In genomic region chr2:237299897-237300296, GRCh38 we compare ENCODE assay signal across 12 cellular contexts.
DNase-seq lines count a peak whose midpoint lies in the region; ATAC-seq and TF ChIP-seq lines count a peak whose summit lies in the region.
"Had no signal": no experiment of that assay in that cellular context is flagged by ENCODE, and none has a peak within 500 bp of the region (broad histone marks: within the 10 kb centered on the region; RNA-seq: fewer than 3 reads in every experiment).

No MANE protein-coding gene starts in this region.

- H3K4me3 ChIP-seq in sigmoid colon, result no peak overlapping the region
- H3K4me3 ChIP-seq: tibial artery had no signal

- 79% methylated on average over 3 of the region's 3 CpGs for WGBS in sigmoid colon, 2 donors

- H3K4me1 Mint-ChIP-seq in activated T-cell treated with anti-CD3 and anti-CD28 coated beads, Interleukin-2, amount 50 U/mL, for 72 hours (ENCODE audit: low read depth), result no peaks in the 10 kb centered on the region

- ATAC-seq in esophagus mucosa, result peak; percentile 88
- no peak for ATAC-seq in activated T-cell treated with anti-CD3 and anti-CD28 coated beads, Interleukin-2, amount 50 U/mL, for 72 hours (replicated peaks in 1 of 2)

- DNase-seq in Daoy (ENCODE audit: low read depth) (peak; percentile 93), NCI-H510A treated with DMSO at 0.1 percent for 48 hours (lab: John Stamatoyannopoulos, UW) (peak; percentile 58), sigmoid colon (no peak), NCI-H2107 treated with DMSO at 0.1 percent for 48 hours (lab: John Stamatoyannopoulos, UW; ENCODE audit: unreplicated experiment) (no peak)
- no peak for DNase-seq in activated effector memory CD4-positive, alpha-beta T cell treated with anti-CD3 and anti-CD28 coated beads, Interleukin-2, amount 50 U/mL, for 16 hours
- no peak for DNase-seq in activated effector memory CD4-positive, alpha-beta T cell treated with Interleukin-2 at 50 U/mL for 16 hours
- DNase-seq in activated T-cell treated with anti-CD3 and anti-CD28 coated beads, Interleukin-2, amount 50 U/mL, for 72 hours, result no peak
- DNase-seq: activated CD4-positive, CD25-positive, alpha-beta regulatory T cell treated with anti-CD3 and anti-CD28 coated beads, Interleukin-2, amount 50 U/mL, for 72 hours; OCI-M1; tibial artery had no signal

- H3K36me3 Mint-ChIP-seq in activated T-cell treated with anti-CD3 and anti-CD28 coated beads, Interleukin-2, amount 50 U/mL, for 72 hours (ENCODE audit: insufficient read depth in 2 of 2), result peaks cover 2 to 3% of the 10 kb centered on the region in 2 donors

- H3K9me3 Mint-ChIP-seq in activated T-cell treated with anti-CD3 and anti-CD28 coated beads, Interleukin-2, amount 50 U/mL, for 72 hours, result peaks cover 5 to 8% of the 10 kb centered on the region in 2 donors

- peaks cover 0 to 74% (median 59%) of the 10 kb centered on the region in 4 donors for H3K4me1 ChIP-seq in sigmoid colon

- no peak for TF ChIP-seq CTCF in sigmoid colon (IDR thresholded peaks at IDR 0.05)

- TF ChIP-seq POLR2A in sigmoid colon (IDR thresholded peaks at IDR 0.05), result no peak

- H3K27me3 Mint-ChIP-seq in activated T-cell treated with anti-CD3 and anti-CD28 coated beads, Interleukin-2, amount 50 U/mL, for 72 hours (ENCODE audit: low read depth), result peaks cover 21% of the 10 kb centered on the region

- TF ChIP-seq EP300 in sigmoid colon (IDR thresholded peaks at IDR 0.05), result no peak

- H3K27ac Mint-ChIP-seq in activated T-cell treated with anti-CD3 and anti-CD28 coated beads, Interleukin-2, amount 50 U/mL, for 72 hours, result no peak overlapping the region
- H3K27ac Mint-ChIP-seq: activated naive CD8-positive, alpha-beta T cell had no signal

- intact Hi-C loops in sigmoid colon (cut with DNase I), result loop anchor here (2.0 to 5.0 kb wide), 3 partner anchors 15 to 177 kb away; no protein-coding TSS in a partner anchor

- H3K36me3 ChIP-seq in sigmoid colon, result no peaks in the 10 kb centered on the region
- H3K36me3 ChIP-seq: tibial artery had no signal

- H3K9me3 ChIP-seq in sigmoid colon, result no peaks in the 10 kb centered on the region
- H3K9me3 ChIP-seq: tibial artery had no signal

- no peaks in the 10 kb centered on the region for H3K27me3 ChIP-seq in sigmoid colon
- H3K27me3 ChIP-seq: tibial artery had no signal

- H3K4me3 Mint-ChIP-seq in activated T-cell treated with anti-CD3 and anti-CD28 coated beads, Interleukin-2, amount 50 U/mL, for 72 hours, result no peak overlapping the region
- H3K4me3 Mint-ChIP-seq: activated naive CD8-positive, alpha-beta T cell had no signal

- H3K27ac ChIP-seq in sigmoid colon, result peak overlapping the region in 3 of 4 donors; percentile 83 to 90 (median 89)
- H3K27ac ChIP-seq: tibial artery had no signal

Comparison
In these comparisons a context has a peak if more than half of its experiments do, and no peak if none do; other contexts are left out.
1. DNase-seq: peak in Daoy (single experiment) and NCI-H510A treated with DMSO at 0.1 percent for 48 hours (single experiment); none in sigmoid colon (single experiment), activated effector memory CD4-positive, alpha-beta T cell treated with anti-CD3 and anti-CD28 coated beads, Interleukin-2, amount 50 U/mL, for 16 hours (single experiment), activated effector memory CD4-positive, alpha-beta T cell treated with Interleukin-2 at 50 U/mL for 16 hours (single experiment), NCI-H2107 treated with DMSO at 0.1 percent for 48 hours (single experiment) and activated T-cell treated with anti-CD3 and anti-CD28 coated beads, Interleukin-2, amount 50 U/mL, for 72 hours (0 of 2).